Comparison of ENCODE assay signal across 1 cellular context in the genomic region with DNA sequence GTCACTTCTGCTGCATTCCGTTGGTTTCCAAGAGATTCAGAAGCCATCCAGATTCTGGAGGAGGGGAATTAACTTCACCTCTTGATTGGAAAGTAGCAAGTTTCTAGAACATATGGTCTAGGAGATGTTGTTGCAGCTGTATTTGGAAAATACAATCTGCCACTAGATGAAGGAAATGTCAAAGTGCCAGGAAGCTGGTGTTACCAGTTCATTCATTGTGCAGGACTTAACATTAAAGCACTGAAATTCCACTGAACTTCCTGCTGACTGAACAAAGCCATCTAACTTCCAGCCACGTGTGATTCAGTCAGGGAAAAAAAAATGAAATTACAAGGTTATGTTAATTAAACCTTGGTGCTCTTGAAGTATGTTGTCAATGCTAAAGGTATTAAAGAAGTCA.
TF ChIP-seq lines count a peak whose summit lies in the region.

No MANE protein-coding gene starts in this region.

TF ChIP-seq in GM23338, 12 proteins besides CTCF, POLR2A, EP300 and RAD21 (continued from another document):
- TF ChIP-seq, protein P1, sequence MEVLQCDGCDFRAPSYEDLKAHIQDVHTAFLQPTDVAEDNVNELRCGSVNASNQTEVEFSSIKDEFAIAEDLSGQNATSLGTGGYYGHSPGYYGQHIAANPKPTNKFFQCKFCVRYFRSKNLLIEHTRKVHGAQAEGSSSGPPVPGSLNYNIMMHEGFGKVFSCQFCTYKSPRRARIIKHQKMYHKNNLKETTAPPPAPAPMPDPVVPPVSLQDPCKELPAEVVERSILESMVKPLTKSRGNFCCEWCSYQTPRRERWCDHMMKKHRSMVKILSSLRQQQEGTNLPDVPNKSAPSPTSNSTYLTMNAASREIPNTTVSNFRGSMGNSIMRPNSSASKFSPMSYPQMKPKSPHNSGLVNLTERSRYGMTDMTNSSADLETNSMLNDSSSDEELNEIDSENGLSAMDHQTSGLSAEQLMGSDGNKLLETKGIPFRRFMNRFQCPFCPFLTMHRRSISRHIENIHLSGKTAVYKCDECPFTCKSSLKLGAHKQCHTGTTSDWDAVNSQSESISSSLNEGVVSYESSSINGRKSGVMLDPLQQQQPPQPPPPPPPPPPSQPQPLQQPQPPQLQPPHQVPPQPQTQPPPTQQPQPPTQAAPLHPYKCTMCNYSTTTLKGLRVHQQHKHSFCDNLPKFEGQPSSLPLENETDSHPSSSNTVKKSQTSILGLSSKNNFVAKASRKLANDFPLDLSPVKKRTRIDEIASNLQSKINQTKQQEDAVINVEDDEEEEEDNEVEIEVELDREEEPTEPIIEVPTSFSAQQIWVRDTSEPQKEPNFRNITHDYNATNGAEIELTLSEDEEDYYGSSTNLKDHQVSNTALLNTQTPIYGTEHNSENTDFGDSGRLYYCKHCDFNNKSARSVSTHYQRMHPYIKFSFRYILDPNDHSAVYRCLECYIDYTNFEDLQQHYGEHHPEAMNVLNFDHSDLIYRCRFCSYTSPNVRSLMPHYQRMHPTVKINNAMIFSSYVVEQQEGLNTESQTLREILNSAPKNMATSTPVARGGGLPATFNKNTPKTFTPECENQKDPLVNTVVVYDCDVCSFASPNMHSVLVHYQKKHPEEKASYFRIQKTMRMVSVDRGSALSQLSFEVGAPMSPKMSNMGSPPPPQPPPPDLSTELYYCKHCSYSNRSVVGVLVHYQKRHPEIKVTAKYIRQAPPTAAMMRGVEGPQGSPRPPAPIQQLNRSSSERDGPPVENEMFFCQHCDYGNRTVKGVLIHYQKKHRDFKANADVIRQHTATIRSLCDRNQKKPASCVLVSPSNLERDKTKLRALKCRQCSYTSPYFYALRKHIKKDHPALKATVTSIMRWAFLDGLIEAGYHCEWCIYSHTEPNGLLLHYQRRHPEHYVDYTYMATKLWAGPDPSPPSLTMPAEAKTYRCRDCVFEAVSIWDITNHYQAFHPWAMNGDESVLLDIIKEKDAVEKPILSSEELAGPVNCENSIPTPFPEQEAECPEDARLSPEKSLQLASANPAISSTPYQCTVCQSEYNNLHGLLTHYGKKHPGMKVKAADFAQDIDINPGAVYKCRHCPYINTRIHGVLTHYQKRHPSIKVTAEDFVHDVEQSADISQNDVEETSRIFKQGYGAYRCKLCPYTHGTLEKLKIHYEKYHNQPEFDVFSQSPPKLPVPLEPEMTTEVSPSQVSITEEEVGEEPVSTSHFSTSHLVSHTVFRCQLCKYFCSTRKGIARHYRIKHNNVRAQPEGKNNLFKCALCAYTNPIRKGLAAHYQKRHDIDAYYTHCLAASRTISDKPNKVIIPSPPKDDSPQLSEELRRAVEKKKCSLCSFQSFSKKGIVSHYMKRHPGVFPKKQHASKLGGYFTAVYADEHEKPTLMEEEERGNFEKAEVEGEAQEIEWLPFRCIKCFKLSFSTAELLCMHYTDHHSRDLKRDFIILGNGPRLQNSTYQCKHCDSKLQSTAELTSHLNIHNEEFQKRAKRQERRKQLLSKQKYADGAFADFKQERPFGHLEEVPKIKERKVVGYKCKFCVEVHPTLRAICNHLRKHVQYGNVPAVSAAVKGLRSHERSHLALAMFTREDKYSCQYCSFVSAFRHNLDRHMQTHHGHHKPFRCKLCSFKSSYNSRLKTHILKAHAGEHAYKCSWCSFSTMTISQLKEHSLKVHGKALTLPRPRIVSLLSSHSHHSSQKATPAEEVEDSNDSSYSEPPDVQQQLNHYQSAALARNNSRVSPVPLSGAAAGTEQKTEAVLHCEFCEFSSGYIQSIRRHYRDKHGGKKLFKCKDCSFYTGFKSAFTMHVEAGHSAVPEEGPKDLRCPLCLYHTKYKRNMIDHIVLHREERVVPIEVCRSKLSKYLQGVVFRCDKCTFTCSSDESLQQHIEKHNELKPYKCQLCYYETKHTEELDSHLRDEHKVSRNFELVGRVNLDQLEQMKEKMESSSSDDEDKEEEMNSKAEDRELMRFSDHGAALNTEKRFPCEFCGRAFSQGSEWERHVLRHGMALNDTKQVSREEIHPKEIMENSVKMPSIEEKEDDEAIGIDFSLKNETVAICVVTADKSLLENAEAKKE (CRISPR knock-in tag; IDR thresholded peaks at IDR 0.05): no peak
- no peak for TF ChIP-seq STAT1 (IDR thresholded peaks at IDR 0.05; ENCODE audit: unreplicated experiment)
- no peak for TF ChIP-seq ZNF331 (CRISPR knock-in tag; IDR thresholded peaks at IDR 0.05; ENCODE audit: low read depth)
- no peak for TF ChIP-seq EZH2 (IDR thresholded peaks at IDR 0.05; ENCODE audit: low read depth, unreplicated experiment)
- no peak for TF ChIP-seq JUNB (IDR thresholded peaks at IDR 0.05; ENCODE audit: unreplicated experiment)
- TF ChIP-seq, protein P2, sequence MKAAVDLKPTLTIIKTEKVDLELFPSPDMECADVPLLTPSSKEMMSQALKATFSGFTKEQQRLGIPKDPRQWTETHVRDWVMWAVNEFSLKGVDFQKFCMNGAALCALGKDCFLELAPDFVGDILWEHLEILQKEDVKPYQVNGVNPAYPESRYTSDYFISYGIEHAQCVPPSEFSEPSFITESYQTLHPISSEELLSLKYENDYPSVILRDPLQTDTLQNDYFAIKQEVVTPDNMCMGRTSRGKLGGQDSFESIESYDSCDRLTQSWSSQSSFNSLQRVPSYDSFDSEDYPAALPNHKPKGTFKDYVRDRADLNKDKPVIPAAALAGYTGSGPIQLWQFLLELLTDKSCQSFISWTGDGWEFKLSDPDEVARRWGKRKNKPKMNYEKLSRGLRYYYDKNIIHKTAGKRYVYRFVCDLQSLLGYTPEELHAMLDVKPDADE (IDR thresholded peaks at IDR 0.05): no peak
